Comparison of ENCODE assay signal across 9 cellular contexts in the genomic region with DNA sequence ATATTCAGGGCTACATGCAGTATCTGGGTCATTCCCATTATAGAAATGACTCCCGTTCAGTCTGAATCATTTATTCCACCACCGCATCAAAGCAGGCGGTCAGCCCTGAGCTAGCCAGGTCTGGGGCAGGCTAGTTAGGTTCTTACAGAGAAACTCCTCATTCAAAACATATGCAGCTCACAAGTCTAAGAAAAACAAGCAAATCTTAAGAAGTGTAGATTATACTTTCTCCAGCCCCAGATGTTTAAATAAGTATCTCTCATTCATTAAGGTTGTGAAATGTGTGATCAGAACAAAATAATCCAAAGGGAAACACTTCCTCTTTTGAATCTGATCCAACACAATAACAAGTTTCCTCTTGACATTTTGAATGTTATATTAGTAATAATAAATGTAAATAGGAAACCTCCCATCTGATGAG.
DNase-seq lines count a peak whose midpoint lies in the region; TF ChIP-seq lines count a peak whose summit lies in the region.
"Had no signal": no experiment of that assay in that cellular context is flagged by ENCODE, and none has a peak within 500 bp of the region (broad histone marks: within the 10 kb centered on the region; RNA-seq: fewer than 3 reads in every experiment).

No MANE protein-coding gene starts in this region.

- H3K4me1 Mint-ChIP-seq in chondrocyte (ENCODE audit: low read depth) = peaks cover 78% of the 10 kb centered on the region

- H3K9me3 Mint-ChIP-seq in chondrocyte (ENCODE audit: low read depth) = peaks cover 3% of the 10 kb centered on the region

- TF ChIP-seq CTCF in Peyer's patch (IDR thresholded peaks at IDR 0.05) (no peak), chondrocyte (IDR thresholded peaks at IDR 0.05) (no peak)

- no peak overlapping the region for H3K9ac ChIP-seq in BLaER1

- no peak for TF ChIP-seq POLR2A in Peyer's patch (IDR thresholded peaks at IDR 0.05)

- H3K4me1 ChIP-seq in BLaER1 (peaks cover 41% of the 10 kb centered on the region), Peyer's patch (peaks cover 0 to 6% (median 0%) of the 10 kb centered on the region in 4 donors), neuron (ENCODE audit: insufficient read depth, low read length) (peaks cover 18% of the 10 kb centered on the region)

- no peak for DNase-seq in Peyer's patch
- DNase-seq in chondrocyte (ENCODE audit: low spot score) = no peak
- DNase-seq in midbrain (lab: John Stamatoyannopoulos, UW) = no peak
- no peak for DNase-seq in hippocampal formation (lab: John Stamatoyannopoulos, UW)
- no peak for DNase-seq in NCI-H69 (lab: John Stamatoyannopoulos, UW)
- DNase-seq in anterior cingulate cortex (lab: John Stamatoyannopoulos, UW) = no peak

- H3K9me3 ChIP-seq in BLaER1 (no peaks in the 10 kb centered on the region), Peyer's patch (no peaks in the 10 kb centered on the region), neuron (ENCODE audit: low read length) (no peaks in the 10 kb centered on the region)

- peak overlapping the region; percentile 82 for H3K4me2 ChIP-seq in BLaER1

- H2AFZ ChIP-seq in neuron (ENCODE audit: low read depth, low read length) = peak overlapping the region; percentile 42

- no peak overlapping the region for H3K27ac ChIP-seq in BLaER1
- H3K27ac ChIP-seq in Peyer's patch = peak overlapping the region in 3 of 4 donors; percentile 21 to 59 (median 40)

- H3K27me3 ChIP-seq in BLaER1 (no peaks in the 10 kb centered on the region), Peyer's patch (no peaks in the 10 kb centered on the region), neuron (ENCODE audit: insufficient read depth, low read length) (no peaks in the 10 kb centered on the region)
- H3K27me3 ChIP-seq: cardiac muscle cell had no signal

- H3K27ac Mint-ChIP-seq in chondrocyte (ENCODE audit: unreplicated experiment) = peak overlapping the region; percentile 100

- H3K36me3 ChIP-seq in BLaER1 (no peaks in the 10 kb centered on the region), Peyer's patch (no peaks in the 10 kb centered on the region), neuron (ENCODE audit: insufficient read depth, low read length) (no peaks in the 10 kb centered on the region)
- H3K36me3 ChIP-seq: cardiac muscle cell had no signal

- peak overlapping the region; percentile 96 for H3K4me3 Mint-ChIP-seq in chondrocyte (ENCODE audit: unreplicated experiment)

- H3K27me3 Mint-ChIP-seq in chondrocyte (ENCODE audit: low read depth) = no peaks in the 10 kb centered on the region

- H3K4me3 ChIP-seq in BLaER1 = no peak overlapping the region
- peak overlapping the region in 3 of 4 donors; percentile 11 to 47 (median 36) for H3K4me3 ChIP-seq in Peyer's patch
- peak overlapping the region; percentile 82 for H3K4me3 ChIP-seq in neuron (ENCODE audit: low read length)
- H3K4me3 ChIP-seq: cardiac muscle cell had no signal

- no peaks in the 10 kb centered on the region for H4K20me1 ChIP-seq in BLaER1

- H3K36me3 Mint-ChIP-seq in chondrocyte (ENCODE audit: low read depth) = no peaks in the 10 kb centered on the region
